8 cellular contexts compared by ENCODE assay signal in genomic region chr3:42581709-42582473, GRCh38. TPM values are rescaled to one million over a fixed set of nuclear protein-coding genes. Genes with fewer than 3 reads are reported as not detected.
A peak's percentile ranks its signal among the peaks of the same experiment; 100 is the strongest.
DNase-seq lines count a peak whose midpoint lies in the region; ATAC-seq and TF ChIP-seq lines count a peak whose summit lies in the region.

Gene SEC22C (minus strand): TSS chr3:42581967. CDS start chr3:42569046, 12,921 bp downstream.

- H3K27me3 ChIP-seq in SU-DHL-6 (ENCODE audit: low read length) = no peaks in the 10 kb centered on the region
- no peaks in the 10 kb centered on the region for H3K27me3 ChIP-seq in trophoblast cell (ENCODE audit: insufficient read depth, low read length)
- no peaks in the 10 kb centered on the region for H3K27me3 ChIP-seq in transverse colon

- DNase-seq in GM12864 (ENCODE audit: low read depth) (peak; percentile 82), NCI-H1105 (lab: John Stamatoyannopoulos, UW) (peak; percentile 86), Right ventricle myocardium superior (peak; percentile 96), trophoblast cell (peak; percentile 93 to 94), transverse colon (peak; percentile 95)
- DNase-seq in activated naive CD8-positive, alpha-beta T cell treated with anti-CD3 and anti-CD28 coated beads, Interleukin-2, amount 50 U/mL, for 16 hours (ENCODE audit: low read depth, low spot score) = peak; percentile 94

- no peaks in the 10 kb centered on the region for H4K20me1 ChIP-seq in SU-DHL-6 (ENCODE audit: low read depth, low read length)

- H4K91ac ChIP-seq in trophoblast cell (ENCODE audit: low read depth, low read length) = peak within 1 kb of the TSS; percentile 86

- peak within 1 kb of the TSS; percentile 53 for H3K4ac ChIP-seq in trophoblast cell (ENCODE audit: low read depth, low read length)

- no peak within 1 kb of the TSS for H3K23ac ChIP-seq in trophoblast cell (ENCODE audit: low read length)

- H3K9me3 ChIP-seq in SU-DHL-6 (ENCODE audit: insufficient read depth, low read length) (no peaks in the 10 kb centered on the region), trophoblast cell (ENCODE audit: insufficient read depth, low read depth, low read length) (no peaks in the 10 kb centered on the region), transverse colon (no peaks in the 10 kb centered on the region)

- H3K36me3 ChIP-seq in SU-DHL-6 (ENCODE audit: low read length) = peaks cover 5% of the 10 kb centered on the region; the same call in 1 of the 2 replicates
- no peaks in the 10 kb centered on the region for H3K36me3 ChIP-seq in trophoblast cell (ENCODE audit: control insufficient read depth in 1 of 2, insufficient read depth in 2 of 2, low read length in 2 of 2)
- no peaks in the 10 kb centered on the region for H3K36me3 ChIP-seq in transverse colon

- peaks cover 23% of the 10 kb centered on the region for H3K79me2 ChIP-seq in SU-DHL-6 (ENCODE audit: insufficient read depth, low read length)
- peaks cover 8% of the 10 kb centered on the region for H3K79me2 ChIP-seq in trophoblast cell (ENCODE audit: control insufficient read depth, insufficient read depth, low read length, poor library complexity)

- in situ Hi-C loops in transverse colon (cut with MboI; ENCODE audit: low pct_ligation_motif_present in 1 of 4, low pct_unique_long_range_greater_than_20kb in 1 of 4, low sequenced_read_pairs in 3 of 4) = loop anchor here in 1 of 4 donors (25.0 kb wide), 1 partner anchor 180 kb away; the partner anchor contains the start of gene CCDC13

- H2AFZ ChIP-seq in SU-DHL-6 (ENCODE audit: low read depth, low read length, severe bottlenecking) (peak within 1 kb of the TSS; percentile 87), trophoblast cell (ENCODE audit: insufficient read depth, low read length, poor library complexity) (peak within 1 kb of the TSS; percentile 96)

- peaks cover 10% of the 10 kb centered on the region for H3K79me1 ChIP-seq in trophoblast cell (ENCODE audit: low read length)

- H3K4me1 ChIP-seq in trophoblast cell (ENCODE audit: control insufficient read depth in 1 of 2, insufficient read depth in 2 of 2, low read length in 2 of 2) (no peaks in the 10 kb centered on the region), transverse colon (peaks cover 0 to 22% (median 8%) of the 10 kb centered on the region in 4 donors)

- peak within 1 kb of the TSS; percentile 56 for H2BK120ac ChIP-seq in trophoblast cell (ENCODE audit: insufficient read depth, low read length, poor library complexity)

- H4K12ac ChIP-seq in trophoblast cell (ENCODE audit: low read depth, low read length) = peak within 1 kb of the TSS; percentile 90

- H3K27ac ChIP-seq in SU-DHL-6 (ENCODE audit: low read depth, low read length) (peak within 1 kb of the TSS; percentile 79), trophoblast cell (ENCODE audit: low read depth, low read length) (peak within 1 kb of the TSS; percentile 62), transverse colon (peak within 1 kb of the TSS; percentile 84 to 93 (median 90))

- H3K18ac ChIP-seq in trophoblast cell (ENCODE audit: low read length) = peak within 1 kb of the TSS; percentile 72

- peak within 1 kb of the TSS; percentile 93 for H4K8ac ChIP-seq in trophoblast cell (ENCODE audit: low read depth, low read length)

- peak within 1 kb of the TSS; percentile 35 for H2BK12ac ChIP-seq in trophoblast cell (ENCODE audit: low read length)

- TF ChIP-seq CTCF in GM12864 (IDR thresholded peaks at IDR 0.05; ENCODE audit: low read depth, low read length, missing control alignments) = peak; percentile 32
- peak; percentile 47 for TF ChIP-seq CTCF in SU-DHL-6 (IDR thresholded peaks at IDR 0.05; ENCODE audit: insufficient read depth, low read length, poor library complexity, severe bottlenecking)
- peak in 2 of 5 experiments; percentile 23 to 31 for TF ChIP-seq CTCF in transverse colon (IDR thresholded peaks at IDR 0.05)

- no CpG with 5 or more reads among the region's 77 CpGs for WGBS in trophoblast cell (ENCODE audit: extremely low coverage, insufficient coverage, insufficient read length)
- WGBS in transverse colon (ENCODE audit: low coverage in 1 of 2), 2 donors = 1% methylated on average over 56 of the region's 77 CpGs; no CpG with 5 or more reads in 1 of the 2 donors

- TF ChIP-seq EP300 in transverse colon (IDR thresholded peaks at IDR 0.05; ENCODE audit: low read depth) = no peak

- H2AK5ac ChIP-seq in trophoblast cell (ENCODE audit: low read length) = no peak within 1 kb of the TSS

- H3K4me3 ChIP-seq in GM12864 (ENCODE audit: low read depth, low read length) (peak within 1 kb of the TSS; percentile 78), SU-DHL-6 (ENCODE audit: insufficient read depth, low read length, poor library complexity, severe bottlenecking) (peak within 1 kb of the TSS; percentile 94), trophoblast cell (ENCODE audit: low read depth, low read length) (peak within 1 kb of the TSS; percentile 85), transverse colon (peak within 1 kb of the TSS; percentile 64 to 80 (median 72))

- H3K9ac ChIP-seq in SU-DHL-6 (ENCODE audit: low read length) (peak within 1 kb of the TSS; percentile 92), trophoblast cell (ENCODE audit: low read length) (peak within 1 kb of the TSS; percentile 75)

- H3K9me2 ChIP-seq in SU-DHL-6 (replicated peaks; ENCODE audit: insufficient read depth, low read length) = no peaks in the 10 kb centered on the region

- H2BK5ac ChIP-seq in trophoblast cell (ENCODE audit: low read depth, low read length, poor library complexity) = peak within 1 kb of the TSS; percentile 81

- peak; percentile 90 for ATAC-seq in HG02623 (IDR thresholded peaks at IDR 0.05; ENCODE audit: unreplicated experiment)
- peak; percentile 99 for ATAC-seq in Right ventricle myocardium superior (ENCODE audit: poor library complexity)

- intact Hi-C loops in Right ventricle myocardium superior (cut with DNase I) (no loop called here), transverse colon (cut with DNase I; ENCODE audit: low total_unique reads) (loop anchor here (10.0 kb wide), 1 partner anchor 163 kb away; no protein-coding TSS in a partner anchor)

- H3K4me2 ChIP-seq in SU-DHL-6 (ENCODE audit: low read depth, low read length, poor library complexity, severe bottlenecking) (peak within 1 kb of the TSS; percentile 95), trophoblast cell (ENCODE audit: low read length) (peak within 1 kb of the TSS; percentile 86)

- peak; percentile 78 for TF ChIP-seq POLR2A in transverse colon (IDR thresholded peaks at IDR 0.05)

- peak within 1 kb of the TSS; percentile 83 for H3K14ac ChIP-seq in trophoblast cell (ENCODE audit: low read length)

- H3F3A ChIP-seq in SU-DHL-6 (ENCODE audit: insufficient read depth) = peaks cover 7% of the 10 kb centered on the region; the same call in 1 of the 2 replicates

RNA-seq across cellular contexts. Expression of gene SEC22C, which starts in this region (rescaled TPM):
- total RNA-seq in Right ventricle myocardium superior (21.6 TPM), transverse colon (10 to 100 TPM; 22.7 to 66.3 (median 32.1) TPM)
- polyA plus RNA-seq in trophoblast cell (2013) = 16.7 and 18.1 TPM in 2 replicates

Comparison
In these comparisons a context has a peak if more than half of its experiments do, and no peak if none do; other contexts are left out.
1. Peak in every context shown above with its lines: DNase-seq, ATAC-seq, H3K4me3 ChIP-seq and H3K27ac ChIP-seq.